ENCODE assay signal across 1 cellular context in the genomic region with DNA sequence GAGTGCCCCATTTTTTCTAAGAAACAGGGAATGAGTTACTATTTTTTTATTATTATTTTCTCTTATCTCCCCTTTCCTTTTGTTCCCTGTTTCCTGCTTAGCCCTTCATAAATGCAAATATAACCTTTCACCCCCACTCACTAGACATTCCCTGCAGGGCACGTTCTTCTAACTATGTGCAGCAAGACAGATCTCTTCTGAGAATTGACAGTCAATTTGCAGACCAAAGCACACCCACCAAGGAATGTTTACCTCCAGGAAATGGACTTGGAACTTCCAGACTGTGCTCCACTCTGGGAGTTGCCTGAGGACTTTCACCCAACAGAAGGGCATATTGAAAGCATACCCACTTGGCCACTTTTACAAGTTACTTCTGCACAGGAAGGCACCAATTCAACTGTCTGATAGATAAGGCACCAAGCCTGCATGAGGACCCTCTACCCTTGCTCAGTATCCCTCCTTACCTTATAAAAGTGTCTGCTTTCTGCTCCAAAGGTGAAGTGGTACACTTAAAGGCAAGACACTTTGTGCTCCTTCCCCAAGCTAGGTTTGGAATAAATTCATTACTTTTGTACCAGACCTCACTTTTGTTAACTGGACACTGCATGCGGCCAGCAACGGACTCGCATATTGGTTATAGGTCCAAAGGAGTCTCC.
A peak's percentile ranks its signal among the peaks of the same experiment; 100 is the strongest.
TF ChIP-seq lines count a peak whose summit lies in the region.

No MANE protein-coding gene starts in this region.

TF ChIP-seq in HepG2, 621 proteins besides CTCF, POLR2A, EP300 and RAD21 (continued from another document and continues in another):
- TF ChIP-seq, protein P1, sequence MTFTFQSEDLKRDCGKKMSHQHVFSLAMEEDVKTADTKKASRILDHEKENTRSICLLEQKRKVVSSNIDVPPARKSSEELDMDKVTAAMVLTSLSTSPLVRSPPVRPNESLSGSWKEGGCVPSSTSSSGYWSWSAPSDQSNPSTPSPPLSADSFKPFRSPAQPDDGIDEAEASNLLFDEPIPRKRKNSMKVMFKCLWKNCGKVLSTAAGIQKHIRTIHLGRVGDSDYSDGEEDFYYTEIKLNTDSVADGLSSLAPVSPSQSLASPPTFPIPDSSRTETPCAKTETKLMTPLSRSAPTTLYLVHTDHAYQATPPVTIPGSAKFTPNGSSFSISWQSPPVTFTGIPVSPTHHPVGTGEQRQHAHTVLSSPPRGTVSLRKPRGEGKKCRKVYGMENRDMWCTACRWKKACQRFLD (CRISPR knock-in tag; IDR thresholded peaks at IDR 0.05; ENCODE audit: borderline replicate concordance) = no peak
- TF ChIP-seq ZNF282 (IDR thresholded peaks at IDR 0.05; ENCODE audit: partially characterized antibody) (no peak), PRPF4 (IDR thresholded peaks at IDR 0.05; ENCODE audit: low read depth, low read length, poor library complexity, severe bottlenecking) (no peak), SAFB2 (CRISPR knock-in tag; IDR thresholded peaks at IDR 0.05; ENCODE audit: borderline replicate concordance, low read depth) (peak; percentile 55; the same call in 1 of the 2 replicates), ZNF501 (CRISPR knock-in tag; IDR thresholded peaks at IDR 0.05) (peak; percentile 35; the same call in 1 of the 2 replicates), FOXP1 (IDR thresholded peaks at IDR 0.05) (no peak), FOXP1 (CRISPR knock-in tag; IDR thresholded peaks at IDR 0.05) (peak; percentile 82), XRCC5 (optimal IDR thresholded peaks at IDR 0.05; ENCODE audit: low read length) (peak; percentile 48), ZNF790 (CRISPR knock-in tag; IDR thresholded peaks at IDR 0.05; ENCODE audit: borderline replicate concordance) (no peak), MTERF4 (CRISPR knock-in tag; IDR thresholded peaks at IDR 0.05) (no peak), ZNF232 (CRISPR knock-in tag; IDR thresholded peaks at IDR 0.05; ENCODE audit: borderline replicate concordance) (no peak), ZSCAN30 (CRISPR knock-in tag; IDR thresholded peaks at IDR 0.05) (no peak), ZNF720 (CRISPR knock-in tag; IDR thresholded peaks at IDR 0.05) (no peak), ZZZ3 (CRISPR knock-in tag; IDR thresholded peaks at IDR 0.05; ENCODE audit: borderline replicate concordance) (no peak), ATF1 (CRISPR knock-in tag; IDR thresholded peaks at IDR 0.05) (0 out of 2 replicates have a peak, but pooled peaks have one; percentile 13), ZNF772 (CRISPR knock-in tag; IDR thresholded peaks at IDR 0.05) (no peak), ZNF674 (CRISPR knock-in tag; IDR thresholded peaks at IDR 0.05; ENCODE audit: low read depth) (no peak), ZNF44 (CRISPR knock-in tag; IDR thresholded peaks at IDR 0.05) (no peak), DPF2 (CRISPR knock-in tag; IDR thresholded peaks at IDR 0.05; ENCODE audit: borderline replicate concordance, low read depth) (peak; percentile 90), HES4 (CRISPR knock-in tag; IDR thresholded peaks at IDR 0.05; ENCODE audit: borderline replicate concordance) (no peak), ZNF598 (CRISPR knock-in tag; IDR thresholded peaks at IDR 0.05; ENCODE audit: borderline replicate concordance) (no peak), WIZ (CRISPR knock-in tag; IDR thresholded peaks at IDR 0.05) (no peak), BHLHE40 (IDR thresholded peaks at IDR 0.05; ENCODE audit: low read length) (0 out of 2 replicates have a peak, but pooled peaks have one; percentile 11), ZNF124 (CRISPR knock-in tag; IDR thresholded peaks at IDR 0.05) (peak; percentile 49; the same call in 1 of the 2 replicates), SKI (IDR thresholded peaks at IDR 0.05; ENCODE audit: partially characterized antibody) (peak; percentile 24), KAT7 (CRISPR knock-in tag; IDR thresholded peaks at IDR 0.05; ENCODE audit: borderline replicate concordance) (0 out of 2 replicates have a peak, but pooled peaks have one; percentile 35), CEBPB (IDR thresholded peaks at IDR 0.05; ENCODE audit: borderline replicate concordance, low read depth, low read length) (no peak), EHMT2 (IDR thresholded peaks at IDR 0.05; ENCODE audit: borderline replicate concordance, low read depth, low read length) (0 out of 2 replicates have a peak, but pooled peaks have one; percentile 15), KDM6A (CRISPR knock-in tag; IDR thresholded peaks at IDR 0.05; ENCODE audit: low read depth) (peak; percentile 86)
- TF ChIP-seq, protein P2, sequence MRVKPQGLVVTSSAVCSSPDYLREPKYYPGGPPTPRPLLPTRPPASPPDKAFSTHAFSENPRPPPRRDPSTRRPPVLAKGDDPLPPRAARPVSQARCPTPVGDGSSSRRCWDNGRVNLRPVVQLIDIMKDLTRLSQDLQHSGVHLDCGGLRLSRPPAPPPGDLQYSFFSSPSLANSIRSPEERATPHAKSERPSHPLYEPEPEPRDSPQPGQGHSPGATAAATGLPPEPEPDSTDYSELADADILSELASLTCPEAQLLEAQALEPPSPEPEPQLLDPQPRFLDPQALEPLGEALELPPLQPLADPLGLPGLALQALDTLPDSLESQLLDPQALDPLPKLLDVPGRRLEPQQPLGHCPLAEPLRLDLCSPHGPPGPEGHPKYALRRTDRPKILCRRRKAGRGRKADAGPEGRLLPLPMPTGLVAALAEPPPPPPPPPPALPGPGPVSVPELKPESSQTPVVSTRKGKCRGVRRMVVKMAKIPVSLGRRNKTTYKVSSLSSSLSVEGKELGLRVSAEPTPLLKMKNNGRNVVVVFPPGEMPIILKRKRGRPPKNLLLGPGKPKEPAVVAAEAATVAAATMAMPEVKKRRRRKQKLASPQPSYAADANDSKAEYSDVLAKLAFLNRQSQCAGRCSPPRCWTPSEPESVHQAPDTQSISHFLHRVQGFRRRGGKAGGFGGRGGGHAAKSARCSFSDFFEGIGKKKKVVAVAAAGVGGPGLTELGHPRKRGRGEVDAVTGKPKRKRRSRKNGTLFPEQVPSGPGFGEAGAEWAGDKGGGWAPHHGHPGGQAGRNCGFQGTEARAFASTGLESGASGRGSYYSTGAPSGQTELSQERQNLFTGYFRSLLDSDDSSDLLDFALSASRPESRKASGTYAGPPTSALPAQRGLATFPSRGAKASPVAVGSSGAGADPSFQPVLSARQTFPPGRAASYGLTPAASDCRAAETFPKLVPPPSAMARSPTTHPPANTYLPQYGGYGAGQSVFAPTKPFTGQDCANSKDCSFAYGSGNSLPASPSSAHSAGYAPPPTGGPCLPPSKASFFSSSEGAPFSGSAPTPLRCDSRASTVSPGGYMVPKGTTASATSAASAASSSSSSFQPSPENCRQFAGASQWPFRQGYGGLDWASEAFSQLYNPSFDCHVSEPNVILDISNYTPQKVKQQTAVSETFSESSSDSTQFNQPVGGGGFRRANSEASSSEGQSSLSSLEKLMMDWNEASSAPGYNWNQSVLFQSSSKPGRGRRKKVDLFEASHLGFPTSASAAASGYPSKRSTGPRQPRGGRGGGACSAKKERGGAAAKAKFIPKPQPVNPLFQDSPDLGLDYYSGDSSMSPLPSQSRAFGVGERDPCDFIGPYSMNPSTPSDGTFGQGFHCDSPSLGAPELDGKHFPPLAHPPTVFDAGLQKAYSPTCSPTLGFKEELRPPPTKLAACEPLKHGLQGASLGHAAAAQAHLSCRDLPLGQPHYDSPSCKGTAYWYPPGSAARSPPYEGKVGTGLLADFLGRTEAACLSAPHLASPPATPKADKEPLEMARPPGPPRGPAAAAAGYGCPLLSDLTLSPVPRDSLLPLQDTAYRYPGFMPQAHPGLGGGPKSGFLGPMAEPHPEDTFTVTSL (CRISPR knock-in tag; IDR thresholded peaks at IDR 0.05; ENCODE audit: borderline replicate concordance) = peak; percentile 97; the same call in 1 of the 2 replicates
- TF ChIP-seq, protein P3, sequence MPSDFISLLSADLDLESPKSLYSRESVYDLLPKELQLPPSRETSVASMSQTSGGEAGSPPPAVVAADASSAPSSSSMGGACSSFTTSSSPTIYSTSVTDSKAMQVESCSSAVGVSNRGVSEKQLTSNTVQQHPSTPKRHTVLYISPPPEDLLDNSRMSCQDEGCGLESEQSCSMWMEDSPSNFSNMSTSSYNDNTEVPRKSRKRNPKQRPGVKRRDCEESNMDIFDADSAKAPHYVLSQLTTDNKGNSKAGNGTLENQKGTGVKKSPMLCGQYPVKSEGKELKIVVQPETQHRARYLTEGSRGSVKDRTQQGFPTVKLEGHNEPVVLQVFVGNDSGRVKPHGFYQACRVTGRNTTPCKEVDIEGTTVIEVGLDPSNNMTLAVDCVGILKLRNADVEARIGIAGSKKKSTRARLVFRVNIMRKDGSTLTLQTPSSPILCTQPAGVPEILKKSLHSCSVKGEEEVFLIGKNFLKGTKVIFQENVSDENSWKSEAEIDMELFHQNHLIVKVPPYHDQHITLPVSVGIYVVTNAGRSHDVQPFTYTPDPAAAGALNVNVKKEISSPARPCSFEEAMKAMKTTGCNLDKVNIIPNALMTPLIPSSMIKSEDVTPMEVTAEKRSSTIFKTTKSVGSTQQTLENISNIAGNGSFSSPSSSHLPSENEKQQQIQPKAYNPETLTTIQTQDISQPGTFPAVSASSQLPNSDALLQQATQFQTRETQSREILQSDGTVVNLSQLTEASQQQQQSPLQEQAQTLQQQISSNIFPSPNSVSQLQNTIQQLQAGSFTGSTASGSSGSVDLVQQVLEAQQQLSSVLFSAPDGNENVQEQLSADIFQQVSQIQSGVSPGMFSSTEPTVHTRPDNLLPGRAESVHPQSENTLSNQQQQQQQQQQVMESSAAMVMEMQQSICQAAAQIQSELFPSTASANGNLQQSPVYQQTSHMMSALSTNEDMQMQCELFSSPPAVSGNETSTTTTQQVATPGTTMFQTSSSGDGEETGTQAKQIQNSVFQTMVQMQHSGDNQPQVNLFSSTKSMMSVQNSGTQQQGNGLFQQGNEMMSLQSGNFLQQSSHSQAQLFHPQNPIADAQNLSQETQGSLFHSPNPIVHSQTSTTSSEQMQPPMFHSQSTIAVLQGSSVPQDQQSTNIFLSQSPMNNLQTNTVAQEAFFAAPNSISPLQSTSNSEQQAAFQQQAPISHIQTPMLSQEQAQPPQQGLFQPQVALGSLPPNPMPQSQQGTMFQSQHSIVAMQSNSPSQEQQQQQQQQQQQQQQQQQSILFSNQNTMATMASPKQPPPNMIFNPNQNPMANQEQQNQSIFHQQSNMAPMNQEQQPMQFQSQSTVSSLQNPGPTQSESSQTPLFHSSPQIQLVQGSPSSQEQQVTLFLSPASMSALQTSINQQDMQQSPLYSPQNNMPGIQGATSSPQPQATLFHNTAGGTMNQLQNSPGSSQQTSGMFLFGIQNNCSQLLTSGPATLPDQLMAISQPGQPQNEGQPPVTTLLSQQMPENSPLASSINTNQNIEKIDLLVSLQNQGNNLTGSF (CRISPR knock-in tag; IDR thresholded peaks at IDR 0.05) = no peak
- TF ChIP-seq, protein P4, sequence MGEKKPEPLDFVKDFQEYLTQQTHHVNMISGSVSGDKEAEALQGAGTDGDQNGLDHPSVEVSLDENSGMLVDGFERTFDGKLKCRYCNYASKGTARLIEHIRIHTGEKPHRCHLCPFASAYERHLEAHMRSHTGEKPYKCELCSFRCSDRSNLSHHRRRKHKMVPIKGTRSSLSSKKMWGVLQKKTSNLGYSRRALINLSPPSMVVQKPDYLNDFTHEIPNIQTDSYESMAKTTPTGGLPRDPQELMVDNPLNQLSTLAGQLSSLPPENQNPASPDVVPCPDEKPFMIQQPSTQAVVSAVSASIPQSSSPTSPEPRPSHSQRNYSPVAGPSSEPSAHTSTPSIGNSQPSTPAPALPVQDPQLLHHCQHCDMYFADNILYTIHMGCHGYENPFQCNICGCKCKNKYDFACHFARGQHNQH (CRISPR knock-in tag; IDR thresholded peaks at IDR 0.05) = peak; percentile 36; the same call in 1 of the 2 replicates
- TF ChIP-seq, protein P5, sequence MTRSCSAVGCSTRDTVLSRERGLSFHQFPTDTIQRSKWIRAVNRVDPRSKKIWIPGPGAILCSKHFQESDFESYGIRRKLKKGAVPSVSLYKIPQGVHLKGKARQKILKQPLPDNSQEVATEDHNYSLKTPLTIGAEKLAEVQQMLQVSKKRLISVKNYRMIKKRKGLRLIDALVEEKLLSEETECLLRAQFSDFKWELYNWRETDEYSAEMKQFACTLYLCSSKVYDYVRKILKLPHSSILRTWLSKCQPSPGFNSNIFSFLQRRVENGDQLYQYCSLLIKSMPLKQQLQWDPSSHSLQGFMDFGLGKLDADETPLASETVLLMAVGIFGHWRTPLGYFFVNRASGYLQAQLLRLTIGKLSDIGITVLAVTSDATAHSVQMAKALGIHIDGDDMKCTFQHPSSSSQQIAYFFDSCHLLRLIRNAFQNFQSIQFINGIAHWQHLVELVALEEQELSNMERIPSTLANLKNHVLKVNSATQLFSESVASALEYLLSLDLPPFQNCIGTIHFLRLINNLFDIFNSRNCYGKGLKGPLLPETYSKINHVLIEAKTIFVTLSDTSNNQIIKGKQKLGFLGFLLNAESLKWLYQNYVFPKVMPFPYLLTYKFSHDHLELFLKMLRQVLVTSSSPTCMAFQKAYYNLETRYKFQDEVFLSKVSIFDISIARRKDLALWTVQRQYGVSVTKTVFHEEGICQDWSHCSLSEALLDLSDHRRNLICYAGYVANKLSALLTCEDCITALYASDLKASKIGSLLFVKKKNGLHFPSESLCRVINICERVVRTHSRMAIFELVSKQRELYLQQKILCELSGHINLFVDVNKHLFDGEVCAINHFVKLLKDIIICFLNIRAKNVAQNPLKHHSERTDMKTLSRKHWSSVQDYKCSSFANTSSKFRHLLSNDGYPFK (CRISPR knock-in tag; IDR thresholded peaks at IDR 0.05; ENCODE audit: borderline replicate concordance) = no peak
- TF ChIP-seq, protein P6, sequence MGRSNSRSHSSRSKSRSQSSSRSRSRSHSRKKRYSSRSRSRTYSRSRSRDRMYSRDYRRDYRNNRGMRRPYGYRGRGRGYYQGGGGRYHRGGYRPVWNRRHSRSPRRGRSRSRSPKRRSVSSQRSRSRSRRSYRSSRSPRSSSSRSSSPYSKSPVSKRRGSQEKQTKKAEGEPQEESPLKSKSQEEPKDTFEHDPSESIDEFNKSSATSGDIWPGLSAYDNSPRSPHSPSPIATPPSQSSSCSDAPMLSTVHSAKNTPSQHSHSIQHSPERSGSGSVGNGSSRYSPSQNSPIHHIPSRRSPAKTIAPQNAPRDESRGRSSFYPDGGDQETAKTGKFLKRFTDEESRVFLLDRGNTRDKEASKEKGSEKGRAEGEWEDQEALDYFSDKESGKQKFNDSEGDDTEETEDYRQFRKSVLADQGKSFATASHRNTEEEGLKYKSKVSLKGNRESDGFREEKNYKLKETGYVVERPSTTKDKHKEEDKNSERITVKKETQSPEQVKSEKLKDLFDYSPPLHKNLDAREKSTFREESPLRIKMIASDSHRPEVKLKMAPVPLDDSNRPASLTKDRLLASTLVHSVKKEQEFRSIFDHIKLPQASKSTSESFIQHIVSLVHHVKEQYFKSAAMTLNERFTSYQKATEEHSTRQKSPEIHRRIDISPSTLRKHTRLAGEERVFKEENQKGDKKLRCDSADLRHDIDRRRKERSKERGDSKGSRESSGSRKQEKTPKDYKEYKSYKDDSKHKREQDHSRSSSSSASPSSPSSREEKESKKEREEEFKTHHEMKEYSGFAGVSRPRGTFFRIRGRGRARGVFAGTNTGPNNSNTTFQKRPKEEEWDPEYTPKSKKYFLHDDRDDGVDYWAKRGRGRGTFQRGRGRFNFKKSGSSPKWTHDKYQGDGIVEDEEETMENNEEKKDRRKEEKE (IDR thresholded peaks at IDR 0.05) = no peak
